ENCODE assay signal across 1 cellular context in the genomic region with DNA sequence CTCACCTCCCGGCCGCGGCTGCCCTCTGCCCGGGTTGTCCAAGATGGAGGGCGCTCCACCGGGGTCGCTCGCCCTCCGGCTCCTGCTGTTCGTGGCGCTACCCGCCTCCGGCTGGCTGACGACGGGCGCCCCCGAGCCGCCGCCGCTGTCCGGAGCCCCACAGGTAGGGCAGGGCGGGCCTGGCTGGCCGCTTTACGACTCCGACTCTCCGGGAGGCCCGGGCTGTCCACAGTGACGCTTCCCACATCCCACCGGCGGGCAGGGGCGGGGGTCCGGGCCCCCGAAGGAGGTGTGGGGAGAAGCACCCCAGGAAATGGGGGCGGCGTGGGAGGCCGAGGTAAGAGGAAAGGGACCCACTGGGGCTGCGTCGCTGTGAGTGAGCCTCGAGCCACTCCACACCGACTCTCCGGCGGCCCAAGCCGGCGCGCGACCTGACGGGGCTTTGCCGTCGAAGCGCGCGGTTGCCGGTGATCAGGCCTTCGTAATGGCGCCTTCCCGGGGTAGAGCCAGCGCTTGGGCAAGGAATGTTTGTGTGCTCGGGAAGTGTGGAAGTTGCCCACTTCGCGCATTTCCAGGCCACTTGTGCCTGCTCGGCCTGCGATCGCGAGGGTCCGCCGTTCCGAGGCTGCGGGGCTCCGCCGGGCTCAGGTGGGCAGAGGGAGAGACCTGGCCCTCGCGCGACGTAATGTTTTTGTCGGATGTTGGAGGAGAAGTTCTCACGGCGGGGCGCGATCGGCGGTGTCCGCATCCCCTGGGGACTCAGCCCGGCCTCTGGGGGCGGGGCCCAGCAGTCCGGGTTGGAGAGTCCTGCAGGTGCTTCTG.
A peak's percentile ranks its signal among the peaks of the same experiment; 100 is the strongest.
TF ChIP-seq lines count a peak whose summit lies in the region.

A gene with protein sequence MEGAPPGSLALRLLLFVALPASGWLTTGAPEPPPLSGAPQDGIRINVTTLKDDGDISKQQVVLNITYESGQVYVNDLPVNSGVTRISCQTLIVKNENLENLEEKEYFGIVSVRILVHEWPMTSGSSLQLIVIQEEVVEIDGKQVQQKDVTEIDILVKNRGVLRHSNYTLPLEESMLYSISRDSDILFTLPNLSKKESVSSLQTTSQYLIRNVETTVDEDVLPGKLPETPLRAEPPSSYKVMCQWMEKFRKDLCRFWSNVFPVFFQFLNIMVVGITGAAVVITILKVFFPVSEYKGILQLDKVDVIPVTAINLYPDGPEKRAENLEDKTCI (plus strand): TSS at position 4 of the 822 bp plus-strand sequence. CDS start 40 bp downstream, at position 44.

TF ChIP-seq in K562, 482 proteins besides CTCF, POLR2A, EP300 and RAD21 (continued from another document and continues in another):
- TF ChIP-seq FOXK1 (CRISPR knock-in tag; IDR thresholded peaks at IDR 0.05; ENCODE audit: borderline replicate concordance) (peak; percentile 69), XRCC3 (IDR thresholded peaks at IDR 0.05) (no peak), PRPF4 (IDR thresholded peaks at IDR 0.05; ENCODE audit: insufficient read depth, low read depth, low read length, poor library complexity, severe bottlenecking) (no peak), ZFPM2 (CRISPR knock-in tag; IDR thresholded peaks at IDR 0.05) (no peak), TCFL5 (CRISPR knock-in tag; conservative IDR thresholded peaks at IDR 0.05) (no peak), TBL1XR1 (IDR thresholded peaks at IDR 0.05; ENCODE audit: low read length in 2 of 2) (0 out of 4 replicates have a peak, but pooled peaks of 1 of the 2 experiments have one; percentile 53), NR1H2 (CRISPR knock-in tag; IDR thresholded peaks at IDR 0.05) (peak; percentile 65; the same call in 1 of the 2 replicates), MED1 (CRISPR knock-in tag; IDR thresholded peaks at IDR 0.05; ENCODE audit: borderline replicate concordance) (no peak), ZNF644 (tag; IDR thresholded peaks at IDR 0.05; ENCODE audit: low read depth) (no peak), MCM5 (IDR thresholded peaks at IDR 0.05; ENCODE audit: low read depth) (no peak), NFE2 (IDR thresholded peaks at IDR 0.05; ENCODE audit: low read depth) (no peak), TAF7 (tag; IDR thresholded peaks at IDR 0.05) (no peak), ATF1 (CRISPR knock-in tag; IDR thresholded peaks at IDR 0.05) (0 out of 2 replicates have a peak, but pooled peaks have one; percentile 18), ATF1 (tag; IDR thresholded peaks at IDR 0.05) (peak; percentile 27)
- TF ChIP-seq, protein P1, sequence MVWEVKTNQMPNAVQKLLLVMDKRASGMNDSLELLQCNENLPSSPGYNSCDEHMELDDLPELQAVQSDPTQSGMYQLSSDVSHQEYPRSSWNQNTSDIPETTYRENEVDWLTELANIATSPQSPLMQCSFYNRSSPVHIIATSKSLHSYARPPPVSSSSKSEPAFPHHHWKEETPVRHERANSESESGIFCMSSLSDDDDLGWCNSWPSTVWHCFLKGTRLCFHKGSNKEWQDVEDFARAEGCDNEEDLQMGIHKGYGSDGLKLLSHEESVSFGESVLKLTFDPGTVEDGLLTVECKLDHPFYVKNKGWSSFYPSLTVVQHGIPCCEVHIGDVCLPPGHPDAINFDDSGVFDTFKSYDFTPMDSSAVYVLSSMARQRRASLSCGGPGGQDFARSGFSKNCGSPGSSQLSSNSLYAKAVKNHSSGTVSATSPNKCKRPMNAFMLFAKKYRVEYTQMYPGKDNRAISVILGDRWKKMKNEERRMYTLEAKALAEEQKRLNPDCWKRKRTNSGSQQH (CRISPR knock-in tag; IDR thresholded peaks at IDR 0.05) = no peak
- TF ChIP-seq, protein P2, sequence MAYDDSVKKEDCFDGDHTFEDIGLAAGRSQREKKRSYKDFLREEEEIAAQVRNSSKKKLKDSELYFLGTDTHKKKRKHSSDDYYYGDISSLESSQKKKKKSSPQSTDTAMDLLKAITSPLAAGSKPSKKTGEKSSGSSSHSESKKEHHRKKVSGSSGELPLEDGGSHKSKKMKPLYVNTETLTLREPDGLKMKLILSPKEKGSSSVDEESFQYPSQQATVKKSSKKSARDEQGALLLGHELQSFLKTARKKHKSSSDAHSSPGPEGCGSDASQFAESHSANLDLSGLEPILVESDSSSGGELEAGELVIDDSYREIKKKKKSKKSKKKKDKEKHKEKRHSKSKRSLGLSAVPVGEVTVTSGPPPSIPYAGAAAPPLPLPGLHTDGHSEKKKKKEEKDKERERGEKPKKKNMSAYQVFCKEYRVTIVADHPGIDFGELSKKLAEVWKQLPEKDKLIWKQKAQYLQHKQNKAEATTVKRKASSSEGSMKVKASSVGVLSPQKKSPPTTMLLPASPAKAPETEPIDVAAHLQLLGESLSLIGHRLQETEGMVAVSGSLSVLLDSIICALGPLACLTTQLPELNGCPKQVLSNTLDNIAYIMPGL (CRISPR knock-in tag; IDR thresholded peaks at IDR 0.05) = no peak; the same call in 1 of the 2 replicates
- TF ChIP-seq, protein P3, sequence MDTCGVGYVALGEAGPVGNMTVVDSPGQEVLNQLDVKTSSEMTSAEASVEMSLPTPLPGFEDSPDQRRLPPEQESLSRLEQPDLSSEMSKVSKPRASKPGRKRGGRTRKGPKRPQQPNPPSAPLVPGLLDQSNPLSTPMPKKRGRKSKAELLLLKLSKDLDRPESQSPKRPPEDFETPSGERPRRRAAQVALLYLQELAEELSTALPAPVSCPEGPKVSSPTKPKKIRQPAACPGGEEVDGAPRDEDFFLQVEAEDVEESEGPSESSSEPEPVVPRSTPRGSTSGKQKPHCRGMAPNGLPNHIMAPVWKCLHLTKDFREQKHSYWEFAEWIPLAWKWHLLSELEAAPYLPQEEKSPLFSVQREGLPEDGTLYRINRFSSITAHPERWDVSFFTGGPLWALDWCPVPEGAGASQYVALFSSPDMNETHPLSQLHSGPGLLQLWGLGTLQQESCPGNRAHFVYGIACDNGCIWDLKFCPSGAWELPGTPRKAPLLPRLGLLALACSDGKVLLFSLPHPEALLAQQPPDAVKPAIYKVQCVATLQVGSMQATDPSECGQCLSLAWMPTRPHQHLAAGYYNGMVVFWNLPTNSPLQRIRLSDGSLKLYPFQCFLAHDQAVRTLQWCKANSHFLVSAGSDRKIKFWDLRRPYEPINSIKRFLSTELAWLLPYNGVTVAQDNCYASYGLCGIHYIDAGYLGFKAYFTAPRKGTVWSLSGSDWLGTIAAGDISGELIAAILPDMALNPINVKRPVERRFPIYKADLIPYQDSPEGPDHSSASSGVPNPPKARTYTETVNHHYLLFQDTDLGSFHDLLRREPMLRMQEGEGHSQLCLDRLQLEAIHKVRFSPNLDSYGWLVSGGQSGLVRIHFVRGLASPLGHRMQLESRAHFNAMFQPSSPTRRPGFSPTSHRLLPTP (IDR thresholded peaks at IDR 0.05; ENCODE audit: borderline replicate concordance, extremely low read depth, insufficient read length) = no peak
- TF ChIP-seq, protein P4, sequence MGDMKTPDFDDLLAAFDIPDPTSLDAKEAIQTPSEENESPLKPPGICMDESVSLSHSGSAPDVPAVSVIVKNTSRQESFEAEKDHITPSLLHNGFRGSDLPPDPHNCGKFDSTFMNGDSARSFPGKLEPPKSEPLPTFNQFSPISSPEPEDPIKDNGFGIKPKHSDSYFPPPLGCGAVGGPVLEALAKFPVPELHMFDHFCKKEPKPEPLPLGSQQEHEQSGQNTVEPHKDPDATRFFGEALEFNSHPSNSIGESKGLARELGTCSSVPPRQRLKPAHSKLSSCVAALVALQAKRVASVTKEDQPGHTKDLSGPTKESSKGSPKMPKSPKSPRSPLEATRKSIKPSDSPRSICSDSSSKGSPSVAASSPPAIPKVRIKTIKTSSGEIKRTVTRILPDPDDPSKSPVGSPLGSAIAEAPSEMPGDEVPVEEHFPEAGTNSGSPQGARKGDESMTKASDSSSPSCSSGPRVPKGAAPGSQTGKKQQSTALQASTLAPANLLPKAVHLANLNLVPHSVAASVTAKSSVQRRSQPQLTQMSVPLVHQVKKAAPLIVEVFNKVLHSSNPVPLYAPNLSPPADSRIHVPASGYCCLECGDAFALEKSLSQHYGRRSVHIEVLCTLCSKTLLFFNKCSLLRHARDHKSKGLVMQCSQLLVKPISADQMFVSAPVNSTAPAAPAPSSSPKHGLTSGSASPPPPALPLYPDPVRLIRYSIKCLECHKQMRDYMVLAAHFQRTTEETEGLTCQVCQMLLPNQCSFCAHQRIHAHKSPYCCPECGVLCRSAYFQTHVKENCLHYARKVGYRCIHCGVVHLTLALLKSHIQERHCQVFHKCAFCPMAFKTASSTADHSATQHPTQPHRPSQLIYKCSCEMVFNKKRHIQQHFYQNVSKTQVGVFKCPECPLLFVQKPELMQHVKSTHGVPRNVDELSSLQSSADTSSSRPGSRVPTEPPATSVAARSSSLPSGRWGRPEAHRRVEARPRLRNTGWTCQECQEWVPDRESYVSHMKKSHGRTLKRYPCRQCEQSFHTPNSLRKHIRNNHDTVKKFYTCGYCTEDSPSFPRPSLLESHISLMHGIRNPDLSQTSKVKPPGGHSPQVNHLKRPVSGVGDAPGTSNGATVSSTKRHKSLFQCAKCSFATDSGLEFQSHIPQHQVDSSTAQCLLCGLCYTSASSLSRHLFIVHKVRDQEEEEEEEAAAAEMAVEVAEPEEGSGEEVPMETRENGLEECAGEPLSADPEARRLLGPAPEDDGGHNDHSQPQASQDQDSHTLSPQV (IDR thresholded peaks at IDR 0.05) = 0 out of 2 replicates have a peak, but pooled peaks have one; percentile 43
- TF ChIP-seq, protein P5, sequence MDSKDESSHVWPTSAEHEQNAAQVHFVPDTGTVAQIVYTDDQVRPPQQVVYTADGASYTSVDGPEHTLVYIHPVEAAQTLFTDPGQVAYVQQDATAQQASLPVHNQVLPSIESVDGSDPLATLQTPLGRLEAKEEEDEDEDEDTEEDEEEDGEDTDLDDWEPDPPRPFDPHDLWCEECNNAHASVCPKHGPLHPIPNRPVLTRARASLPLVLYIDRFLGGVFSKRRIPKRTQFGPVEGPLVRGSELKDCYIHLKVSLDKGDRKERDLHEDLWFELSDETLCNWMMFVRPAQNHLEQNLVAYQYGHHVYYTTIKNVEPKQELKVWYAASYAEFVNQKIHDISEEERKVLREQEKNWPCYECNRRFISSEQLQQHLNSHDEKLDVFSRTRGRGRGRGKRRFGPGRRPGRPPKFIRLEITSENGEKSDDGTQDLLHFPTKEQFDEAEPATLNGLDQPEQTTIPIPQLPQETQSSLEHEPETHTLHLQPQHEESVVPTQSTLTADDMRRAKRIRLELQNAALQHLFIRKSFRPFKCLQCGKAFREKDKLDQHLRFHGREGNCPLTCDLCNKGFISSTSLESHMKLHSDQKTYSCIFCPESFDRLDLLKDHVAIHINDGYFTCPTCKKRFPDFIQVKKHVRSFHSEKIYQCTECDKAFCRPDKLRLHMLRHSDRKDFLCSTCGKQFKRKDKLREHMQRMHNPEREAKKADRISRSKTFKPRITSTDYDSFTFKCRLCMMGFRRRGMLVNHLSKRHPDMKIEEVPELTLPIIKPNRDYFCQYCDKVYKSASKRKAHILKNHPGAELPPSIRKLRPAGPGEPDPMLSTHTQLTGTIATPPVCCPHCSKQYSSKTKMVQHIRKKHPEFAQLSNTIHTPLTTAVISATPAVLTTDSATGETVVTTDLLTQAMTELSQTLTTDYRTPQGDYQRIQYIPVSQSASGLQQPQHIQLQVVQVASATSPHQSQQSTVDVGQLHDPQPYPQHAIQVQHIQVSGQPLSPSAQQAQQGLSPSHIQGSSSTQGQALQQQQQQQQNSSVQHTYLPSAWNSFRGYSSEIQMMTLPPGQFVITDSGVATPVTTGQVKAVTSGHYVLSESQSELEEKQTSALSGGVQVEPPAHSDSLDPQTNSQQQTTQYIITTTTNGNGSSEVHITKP (IDR thresholded peaks at IDR 0.05; ENCODE audit: partially characterized antibody) = no peak
- TF ChIP-seq, protein P6, sequence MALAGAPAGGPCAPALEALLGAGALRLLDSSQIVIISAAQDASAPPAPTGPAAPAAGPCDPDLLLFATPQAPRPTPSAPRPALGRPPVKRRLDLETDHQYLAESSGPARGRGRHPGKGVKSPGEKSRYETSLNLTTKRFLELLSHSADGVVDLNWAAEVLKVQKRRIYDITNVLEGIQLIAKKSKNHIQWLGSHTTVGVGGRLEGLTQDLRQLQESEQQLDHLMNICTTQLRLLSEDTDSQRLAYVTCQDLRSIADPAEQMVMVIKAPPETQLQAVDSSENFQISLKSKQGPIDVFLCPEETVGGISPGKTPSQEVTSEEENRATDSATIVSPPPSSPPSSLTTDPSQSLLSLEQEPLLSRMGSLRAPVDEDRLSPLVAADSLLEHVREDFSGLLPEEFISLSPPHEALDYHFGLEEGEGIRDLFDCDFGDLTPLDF (CRISPR knock-in tag; IDR thresholded peaks at IDR 0.05) = peak; percentile 78
- TF ChIP-seq, protein P7, sequence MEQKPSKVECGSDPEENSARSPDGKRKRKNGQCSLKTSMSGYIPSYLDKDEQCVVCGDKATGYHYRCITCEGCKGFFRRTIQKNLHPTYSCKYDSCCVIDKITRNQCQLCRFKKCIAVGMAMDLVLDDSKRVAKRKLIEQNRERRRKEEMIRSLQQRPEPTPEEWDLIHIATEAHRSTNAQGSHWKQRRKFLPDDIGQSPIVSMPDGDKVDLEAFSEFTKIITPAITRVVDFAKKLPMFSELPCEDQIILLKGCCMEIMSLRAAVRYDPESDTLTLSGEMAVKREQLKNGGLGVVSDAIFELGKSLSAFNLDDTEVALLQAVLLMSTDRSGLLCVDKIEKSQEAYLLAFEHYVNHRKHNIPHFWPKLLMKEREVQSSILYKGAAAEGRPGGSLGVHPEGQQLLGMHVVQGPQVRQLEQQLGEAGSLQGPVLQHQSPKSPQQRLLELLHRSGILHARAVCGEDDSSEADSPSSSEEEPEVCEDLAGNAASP (IDR thresholded peaks at IDR 0.05) = no peak
- TF ChIP-seq, protein P8, sequence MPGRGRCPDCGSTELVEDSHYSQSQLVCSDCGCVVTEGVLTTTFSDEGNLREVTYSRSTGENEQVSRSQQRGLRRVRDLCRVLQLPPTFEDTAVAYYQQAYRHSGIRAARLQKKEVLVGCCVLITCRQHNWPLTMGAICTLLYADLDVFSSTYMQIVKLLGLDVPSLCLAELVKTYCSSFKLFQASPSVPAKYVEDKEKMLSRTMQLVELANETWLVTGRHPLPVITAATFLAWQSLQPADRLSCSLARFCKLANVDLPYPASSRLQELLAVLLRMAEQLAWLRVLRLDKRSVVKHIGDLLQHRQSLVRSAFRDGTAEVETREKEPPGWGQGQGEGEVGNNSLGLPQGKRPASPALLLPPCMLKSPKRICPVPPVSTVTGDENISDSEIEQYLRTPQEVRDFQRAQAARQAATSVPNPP (IDR thresholded peaks at IDR 0.05; ENCODE audit: borderline replicate concordance, insufficient read depth, insufficient read length) = no peak
